Comparison of ENCODE assay signal across 18 cellular contexts in the genomic region with DNA sequence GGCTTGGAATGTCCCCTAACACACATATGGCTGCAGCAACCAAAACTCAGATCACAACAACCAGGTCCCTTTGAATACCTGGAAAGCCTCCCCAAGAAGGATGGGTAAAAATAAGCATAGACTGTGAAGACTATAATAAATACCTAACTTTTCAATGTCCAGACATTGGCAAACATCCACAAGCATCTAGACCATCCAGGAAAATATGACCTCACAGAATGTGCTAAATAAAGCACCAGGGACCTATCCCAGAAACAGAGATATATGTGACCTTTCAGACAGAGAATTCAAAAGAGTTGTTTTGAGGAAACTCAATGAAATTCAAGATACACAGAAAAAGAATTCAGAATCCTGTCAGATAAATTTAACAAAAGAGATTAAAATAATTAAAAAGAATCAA.
A peak's percentile ranks its signal among the peaks of the same experiment; 100 is the strongest.
DNase-seq lines count a peak whose midpoint lies in the region; ATAC-seq, FAIRE-seq and TF ChIP-seq lines count a peak whose summit lies in the region.
"Had no signal": no experiment of that assay in that cellular context is flagged by ENCODE, and none has a peak within 500 bp of the region (broad histone marks: within the 10 kb centered on the region; RNA-seq: fewer than 3 reads in every experiment).

No MANE protein-coding gene starts in this region.

- peaks cover 12% of the 10 kb centered on the region for H3K4me1 ChIP-seq in adipocyte (ENCODE audit: control insufficient read depth, insufficient read depth, low read length)
- H3K4me1 ChIP-seq in endothelial cell of umbilical vein (ENCODE audit: control insufficient read depth, extremely low read depth, insufficient read depth, low read length), result peaks cover 1% of the 10 kb centered on the region
- H3K4me1 ChIP-seq in psoas muscle, result peaks cover 12% of the 10 kb centered on the region
- peaks cover 4 to 14% of the 10 kb centered on the region in 2 donors for H3K4me1 ChIP-seq in thyroid gland
- H3K4me1 ChIP-seq: SJCRH30 had no signal

- no peak for FAIRE-seq in endothelial cell of umbilical vein (lab: Jason Lieb, UNC)
- FAIRE-seq: H1, K562 had no signal

- H4K20me1 ChIP-seq in endothelial cell of umbilical vein (replicated peaks; ENCODE audit: control insufficient read depth, extremely low read depth, insufficient read depth, low read length), result no peaks in the 10 kb centered on the region

- TF ChIP-seq POLR2A in endothelial cell of umbilical vein (IDR thresholded peaks at IDR 0.05; ENCODE audit: low read depth, low read length) (no peak), thyroid gland (IDR thresholded peaks at IDR 0.05) (no peak)

- no peak overlapping the region for H2AFZ ChIP-seq in endothelial cell of umbilical vein (ENCODE audit: low read depth, low read length)

- TF ChIP-seq CTCF in endothelial cell of umbilical vein (IDR thresholded peaks at IDR 0.05; ENCODE audit: extremely low read depth in 1 of 2, insufficient read depth in 1 of 2, low read depth in 1 of 2, low read length in 2 of 2) (no peak), psoas muscle (IDR thresholded peaks at IDR 0.05) (no peak), thyroid gland (IDR thresholded peaks at IDR 0.05) (no peak)

- no peak overlapping the region for H3K27ac Mint-ChIP-seq in activated naive CD4-positive, alpha-beta T cell treated with anti-CD3 and anti-CD28 coated beads, Interleukin-2, amount 10 ng/mL, durations not matched to agents 7 days and 5 days

- H3K27me3 Mint-ChIP-seq in activated naive CD4-positive, alpha-beta T cell treated with anti-CD3 and anti-CD28 coated beads, Interleukin-2, amount 10 ng/mL, durations not matched to agents 7 days and 5 days, result no peaks in the 10 kb centered on the region
- H3K27me3 Mint-ChIP-seq: CD4-positive, alpha-beta memory T cell had no signal

- no peaks in the 10 kb centered on the region for H3K9me1 ChIP-seq in endothelial cell of umbilical vein (replicated peaks; ENCODE audit: control insufficient read depth, extremely low read depth, insufficient read depth, low read length)

- BruUV-seq in endothelial cell of umbilical vein (replicated peaks; lab: Mats Ljungman, UMichigan), result no TSS peak

- H3K36me3 ChIP-seq in adipocyte (ENCODE audit: control insufficient read depth, insufficient read depth, low read length, severe bottlenecking), result no peaks in the 10 kb centered on the region
- H3K36me3 ChIP-seq in endothelial cell of umbilical vein (ENCODE audit: control insufficient read depth in 2 of 2, extremely low read depth in 1 of 2, insufficient read depth in 2 of 2, low read length in 2 of 2), result no peaks in the 10 kb centered on the region
- H3K36me3 ChIP-seq in psoas muscle (ENCODE audit: insufficient read depth in 1 of 2, low read depth in 1 of 2), result no peaks in the 10 kb centered on the region
- no peaks in the 10 kb centered on the region for H3K36me3 ChIP-seq in thyroid gland

- H3K4me2 ChIP-seq in endothelial cell of umbilical vein (ENCODE audit: insufficient read depth, low read length), result no peak overlapping the region

- peaks cover 12% of the 10 kb centered on the region for H3K9me3 ChIP-seq in adipocyte (ENCODE audit: control insufficient read depth, low read length)
- no peaks in the 10 kb centered on the region for H3K9me3 ChIP-seq in endothelial cell of umbilical vein (replicated peaks; ENCODE audit: control insufficient read depth, insufficient read depth, low read length)
- peaks cover 21% of the 10 kb centered on the region for H3K9me3 ChIP-seq in psoas muscle
- no peaks in the 10 kb centered on the region for H3K9me3 ChIP-seq in thyroid gland

- dilution Hi-C loops in endothelial cell of umbilical vein (cut with MboI; ENCODE audit: extremely low pct_ligation_motif_present, low sequenced_read_pairs), result no loop called here

- no peak overlapping the region for H3K4me3 Mint-ChIP-seq in activated naive CD4-positive, alpha-beta T cell treated with anti-CD3 and anti-CD28 coated beads, Interleukin-2, amount 10 ng/mL, durations not matched to agents 7 days and 5 days
- H3K4me3 Mint-ChIP-seq: CD4-positive, alpha-beta memory T cell had no signal

- POLR2A ChIA-PET in endothelial cell of umbilical vein (lab: Charles Lee), result no interaction called here

- DNase-seq in EH (ENCODE audit: low read depth) (peak; percentile 42), adipocyte (ENCODE audit: low read depth) (peak; percentile 26), endothelial cell of umbilical vein (ENCODE audit: low read depth, low spot score) (peak; percentile 55), psoas muscle (no peak), thyroid gland (no peak), AG20443 (ENCODE audit: low spot score) (no peak)
- DNase-seq in activated naive CD4-positive, alpha-beta T cell treated with anti-CD3 and anti-CD28 coated beads, Interleukin-2, amount 10 ng/mL, durations not matched to agents 7 days and 5 days, result no peak
- DNase-seq: CD4-positive, alpha-beta memory T cell; DMS79; NCI-H1436; NCI-H2029 treated with DMSO at 0.1 percent for 48 hours; NCI-H2171 treated with DMSO at 0.1 percent for 48 hours; NCI-H510A; NCI-H774; RPMI8226; SJCRH30 had no signal

- CTCF ChIA-PET in endothelial cell of umbilical vein (lab: Charles Lee), result no interaction called here
- CTCF ChIA-PET in activated naive CD4-positive, alpha-beta T cell treated with anti-CD3 and anti-CD28 coated beads, Interleukin-2, amount 10 ng/mL, durations not matched to agents 7 days and 5 days (lab: Charles Lee), result no interaction called here

- no peak overlapping the region for H3K9ac ChIP-seq in adipocyte (ENCODE audit: low read length)
- no peak overlapping the region for H3K9ac ChIP-seq in endothelial cell of umbilical vein (replicated peaks; ENCODE audit: extremely low read depth, insufficient read depth, low read length)

- H3K4me1 Mint-ChIP-seq in activated naive CD4-positive, alpha-beta T cell treated with anti-CD3 and anti-CD28 coated beads, Interleukin-2, amount 10 ng/mL, durations not matched to agents 7 days and 5 days, result no peaks in the 10 kb centered on the region

- peaks cover 4% of the 10 kb centered on the region for H3K9me3 Mint-ChIP-seq in activated naive CD4-positive, alpha-beta T cell treated with anti-CD3 and anti-CD28 coated beads, Interleukin-2, amount 10 ng/mL, durations not matched to agents 7 days and 5 days

- peaks cover 2% of the 10 kb centered on the region for H3K79me2 ChIP-seq in endothelial cell of umbilical vein (ENCODE audit: control insufficient read depth, insufficient read depth, low read length)

- intact Hi-C loops in endothelial cell of umbilical vein (cut with micrococcal nuclease) (no loop called here), psoas muscle (cut with DNase I) (no loop called here), thyroid gland (cut with DNase I) (no loop called here)

- peak in 2 of 4 donors; percentile 9 to 31 for ATAC-seq in psoas muscle
- ATAC-seq: K562 had no signal

- H3K27me3 ChIP-seq in adipocyte (replicated peaks; ENCODE audit: control insufficient read depth, insufficient read depth, low read length) (no peaks in the 10 kb centered on the region), endothelial cell of umbilical vein (ENCODE audit: control insufficient read depth in 2 of 2, insufficient read depth in 2 of 2, low read length in 2 of 2) (no peaks in the 10 kb centered on the region), psoas muscle (ENCODE audit: insufficient read depth in 3 of 3, low read length in 2 of 3) (no peaks in the 10 kb centered on the region), thyroid gland (no peaks in the 10 kb centered on the region)
- H3K27me3 ChIP-seq: SJCRH30 had no signal

- H3K4me3 ChIP-seq in adipocyte (ENCODE audit: low read length), result no peak overlapping the region
- no peak overlapping the region for H3K4me3 ChIP-seq in endothelial cell of umbilical vein (replicated peaks in 1 of 3; ENCODE audit: insufficient read depth in 1 of 3, low read depth in 1 of 3, low read length in 3 of 3)
- H3K4me3 ChIP-seq in psoas muscle, result no peak overlapping the region
- H3K4me3 ChIP-seq in thyroid gland (replicated peaks in 1 of 3), result no peak overlapping the region
- H3K4me3 ChIP-seq: K562, SJCRH30 had no signal

- H3K36me3 Mint-ChIP-seq in activated naive CD4-positive, alpha-beta T cell treated with anti-CD3 and anti-CD28 coated beads, Interleukin-2, amount 10 ng/mL, durations not matched to agents 7 days and 5 days, result no peaks in the 10 kb centered on the region

- H3K27ac ChIP-seq in endothelial cell of umbilical vein (ENCODE audit: insufficient read depth, low read depth, low read length) (no peak overlapping the region), psoas muscle (peak overlapping the region; percentile 3), thyroid gland (no peak overlapping the region)
- H3K27ac ChIP-seq: SJCRH30 had no signal

TF ChIP-seq in endothelial cell of umbilical vein, 7 proteins besides CTCF, POLR2A, EP300 and RAD21:
- TF ChIP-seq POLR2AphosphoS5 (IDR thresholded peaks at IDR 0.05; ENCODE audit: insufficient read depth, low read depth, low read length) (no peak), EZH2 (IDR thresholded peaks at IDR 0.05; ENCODE audit: borderline replicate concordance, low read depth, low read length, severe bottlenecking) (no peak), FOS (IDR thresholded peaks at IDR 0.05; ENCODE audit: borderline replicate concordance, insufficient read depth, low read length) (no peak), MYC (IDR thresholded peaks at IDR 0.05; ENCODE audit: low read depth, low read length) (no peak), JUN (IDR thresholded peaks at IDR 0.05; ENCODE audit: borderline replicate concordance, insufficient read depth, insufficient read length, low read depth) (no peak), GATA2 (IDR thresholded peaks at IDR 0.05; ENCODE audit: insufficient read depth, insufficient read length, low read depth, low read length) (no peak)
- TF ChIP-seq, protein P1, sequence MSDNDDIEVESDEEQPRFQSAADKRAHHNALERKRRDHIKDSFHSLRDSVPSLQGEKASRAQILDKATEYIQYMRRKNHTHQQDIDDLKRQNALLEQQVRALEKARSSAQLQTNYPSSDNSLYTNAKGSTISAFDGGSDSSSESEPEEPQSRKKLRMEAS (IDR thresholded peaks at IDR 0.05; ENCODE audit: insufficient read depth, insufficient read length), result no peak
TF ChIP-seq in endothelial cell of umbilical vein: peak in this region for 0.

Comparison
In these comparisons a context has a peak if more than half of its experiments do, and no peak if none do; other contexts are left out.
1. DNase-seq: peak in EH (single experiment), adipocyte (single experiment) and endothelial cell of umbilical vein (single experiment); none in psoas muscle (0 of 2), activated naive CD4-positive, alpha-beta T cell treated with anti-CD3 and anti-CD28 coated beads, Interleukin-2, amount 10 ng/mL, durations not matched to agents 7 days and 5 days (single experiment), thyroid gland (0 of 2) and AG20443 (single experiment).